12 cellular contexts compared by ENCODE assay signal in the genomic region with DNA sequence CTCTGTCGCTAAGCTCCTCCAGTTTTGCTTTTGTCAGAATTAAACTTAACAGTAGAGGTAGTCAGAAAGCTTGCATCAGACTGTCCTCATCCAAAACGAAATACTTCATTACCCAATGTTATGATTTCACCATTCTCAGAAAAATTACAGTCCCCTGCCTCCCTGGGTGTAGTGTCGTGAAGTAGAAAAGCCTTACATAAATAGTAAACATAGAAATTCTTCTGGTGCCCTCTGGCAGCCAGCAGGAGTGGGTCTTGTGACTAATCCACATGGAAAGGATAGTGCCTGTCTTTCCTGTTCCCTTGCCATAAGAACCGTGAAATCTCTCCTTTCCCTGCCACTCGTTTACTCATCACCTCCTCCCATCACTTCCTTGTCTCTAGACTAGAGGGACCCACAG.
DNase-seq lines count a peak whose midpoint lies in the region; ATAC-seq and TF ChIP-seq lines count a peak whose summit lies in the region.
"Had no signal": no experiment of that assay in that cellular context is flagged by ENCODE, and none has a peak within 500 bp of the region (broad histone marks: within the 10 kb centered on the region; RNA-seq: fewer than 3 reads in every experiment).

No MANE protein-coding gene starts in this region.

- CTCF ChIA-PET in activated CD4-positive, alpha-beta memory T cell treated with anti-CD3 and anti-CD28 coated beads for 36 hours (lab: Charles Lee), result interaction anchor here (0.9 kb wide), 1 partner anchor 40 kb away, joined by 3 read pairs; no protein-coding TSS in a partner anchor

- no peaks in the 10 kb centered on the region for H3K36me3 ChIP-seq in upper lobe of left lung
- H3K36me3 ChIP-seq: tibial nerve had no signal

- in situ Hi-C loops in SK-MEL-5 (cut with HindIII; ENCODE audit: low pct_unique_long_range_greater_than_20kb, low sequenced_read_pairs), result loop anchor here (5.0 kb wide), 1 partner anchor 35 kb away; no protein-coding TSS in a partner anchor

- WGBS in upper lobe of left lung, 2 donors, result 34% methylated on average over 5 of the region's 5 CpGs

- H3K4me1 ChIP-seq in upper lobe of left lung, result peaks cover 0 to 26% (median 11%) of the 10 kb centered on the region in 4 donors
- H3K4me1 ChIP-seq: tibial nerve had no signal

- H3K4me1 Mint-ChIP-seq in activated CD4-positive, alpha-beta memory T cell treated with anti-CD3 and anti-CD28 coated beads for 36 hours (ENCODE audit: low read depth), result no peaks in the 10 kb centered on the region
- H3K4me1 Mint-ChIP-seq: neural crest cell had no signal

- no peak for TF ChIP-seq EP300 in upper lobe of left lung (IDR thresholded peaks at IDR 0.05)

- H3K27ac Mint-ChIP-seq in activated CD4-positive, alpha-beta memory T cell treated with anti-CD3 and anti-CD28 coated beads for 36 hours, result no peak overlapping the region

- POLR2A ChIA-PET in activated CD4-positive, alpha-beta memory T cell treated with anti-CD3 and anti-CD28 coated beads for 36 hours (lab: Charles Lee), result no interaction called here

- no peak overlapping the region for H3K4me3 Mint-ChIP-seq in activated CD4-positive, alpha-beta memory T cell treated with anti-CD3 and anti-CD28 coated beads for 36 hours
- H3K4me3 Mint-ChIP-seq: neural crest cell had no signal

- TF ChIP-seq POLR2A in upper lobe of left lung (IDR thresholded peaks at IDR 0.05), result no peak

- DNase-seq in SKM-1 treated with dmso at 0.1 percent for 144 hours (lab: John Stamatoyannopoulos, UW; ENCODE audit: unreplicated experiment), result peak; percentile 4
- DNase-seq in SKM-1 (lab: John Stamatoyannopoulos, UW; ENCODE audit: unreplicated experiment), result no peak
- DNase-seq in SK-MEL-5 (ENCODE audit: low read depth, low spot score), result peak; percentile 93
- peak; percentile 66 for DNase-seq in foreskin melanocyte
- no peak for DNase-seq in upper lobe of left lung
- DNase-seq in activated CD4-positive, alpha-beta memory T cell treated with anti-CD3 and anti-CD28 coated beads for 36 hours, result no peak
- DNase-seq in epidermal melanocyte (ENCODE audit: insufficient read length, low spot score), result no peak
- DNase-seq: ACHN, NCI-H748 treated with DMSO at 0.1 percent for 48 hours had no signal

- intact Hi-C loops in activated CD4-positive, alpha-beta memory T cell treated with anti-CD3 and anti-CD28 coated beads for 36 hours (cut with micrococcal nuclease), result no loop called here

- no peaks in the 10 kb centered on the region for H3K27me3 Mint-ChIP-seq in activated CD4-positive, alpha-beta memory T cell treated with anti-CD3 and anti-CD28 coated beads for 36 hours

- H3K4me3 ChIP-seq in upper lobe of left lung, result no peak overlapping the region
- H3K4me3 ChIP-seq: tibial nerve had no signal

- TF ChIP-seq CTCF in upper lobe of left lung (IDR thresholded peaks at IDR 0.05), result no peak

- H3K27me3 ChIP-seq in upper lobe of left lung, result no peaks in the 10 kb centered on the region
- H3K27me3 ChIP-seq: tibial nerve had no signal

- ATAC-seq in upper lobe of left lung (ENCODE audit: low FRiP score in 2 of 2), result peak in 1 of 2 donors; percentile 60
- no peak for ATAC-seq in HG02610 (IDR thresholded peaks at IDR 0.05; ENCODE audit: unreplicated experiment)

- peaks cover 2% of the 10 kb centered on the region for H3K36me3 Mint-ChIP-seq in activated CD4-positive, alpha-beta memory T cell treated with anti-CD3 and anti-CD28 coated beads for 36 hours

- peaks cover 3% of the 10 kb centered on the region for H3K9me3 Mint-ChIP-seq in activated CD4-positive, alpha-beta memory T cell treated with anti-CD3 and anti-CD28 coated beads for 36 hours
- H3K9me3 Mint-ChIP-seq: neural crest cell had no signal

- no peaks in the 10 kb centered on the region for H3K9me3 ChIP-seq in upper lobe of left lung
- H3K9me3 ChIP-seq: tibial nerve had no signal

- peak overlapping the region in 3 of 4 donors; percentile 3 to 67 (median 42) for H3K27ac ChIP-seq in upper lobe of left lung
- H3K27ac ChIP-seq: tibial nerve had no signal

Comparison
In these comparisons a context has a peak if more than half of its experiments do, and no peak if none do; other contexts are left out.
1. DNase-seq: peak in SKM-1 treated with dmso at 0.1 percent for 144 hours (single experiment), SK-MEL-5 (single experiment) and foreskin melanocyte (single experiment); none in SKM-1 (single experiment), upper lobe of left lung (0 of 2), activated CD4-positive, alpha-beta memory T cell treated with anti-CD3 and anti-CD28 coated beads for 36 hours (single experiment) and epidermal melanocyte (single experiment).